17 cellular contexts compared by ENCODE assay signal in the genomic region with DNA sequence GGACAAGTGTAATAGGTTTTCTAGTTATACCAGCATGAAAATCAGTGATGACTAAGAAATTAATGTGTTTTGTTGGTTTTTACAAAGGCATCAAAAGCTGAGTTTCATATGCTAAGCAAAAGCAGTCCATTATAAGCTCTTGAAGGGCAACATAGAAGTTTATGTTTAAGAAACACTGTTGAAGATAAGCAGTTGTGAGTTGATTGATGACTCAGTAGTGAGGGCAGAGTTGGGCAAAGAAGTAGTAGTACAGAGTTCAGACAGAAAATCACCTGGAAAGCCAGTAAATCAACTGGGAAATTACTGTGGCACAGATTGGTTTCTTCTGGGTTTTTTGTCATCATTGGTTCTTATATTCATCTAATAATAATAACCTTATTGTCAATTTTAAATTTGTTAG.
"Had no signal": no experiment of that assay in that cellular context is flagged by ENCODE, and none has a peak within 500 bp of the region (broad histone marks: within the 10 kb centered on the region; RNA-seq: fewer than 3 reads in every experiment).

No MANE protein-coding gene starts in this region.

- H3K9me3 Mint-ChIP-seq: activated naive CD4-positive, alpha-beta T cell treated with anti-CD3 and anti-CD28 coated beads, Interleukin-2, amount 10 ng/mL, durations not matched to agents 7 days and 5 days; activated T-helper 17 cell treated with anti-CD3 and anti-CD28 coated beads, Interleukin-2, amount 50 U/mL, for 72 hours; central memory CD8-positive, alpha-beta T cell; effector memory CD8-positive, alpha-beta T cell; naive thymus-derived CD4-positive, alpha-beta T cell; stimulated activated memory B cell treated with anti-CD40 and anti-IgM and Interleukin-4, amounts not matched to agents 10 μg/mL and 1 μg/mL and 100 μg/mL, for 72 hours had no signal

- H3K4me1 Mint-ChIP-seq: activated naive CD4-positive, alpha-beta T cell treated with anti-CD3 and anti-CD28 coated beads, Interleukin-2, amount 10 ng/mL, durations not matched to agents 7 days and 5 days; activated T-helper 17 cell treated with anti-CD3 and anti-CD28 coated beads, Interleukin-2, amount 50 U/mL, for 72 hours; central memory CD8-positive, alpha-beta T cell; stimulated activated memory B cell treated with anti-CD40 and anti-IgM and Interleukin-4, amounts not matched to agents 10 μg/mL and 1 μg/mL and 100 μg/mL, for 72 hours had no signal

- FAIRE-seq: kidney, pancreas, urothelium cell line had no signal

- DNase-seq: activated naive CD4-positive, alpha-beta T cell treated with anti-CD3 and anti-CD28 coated beads, Interleukin-2, amount 10 ng/mL, durations not matched to agents 7 days and 5 days; adrenal gland; body of pancreas; effector memory CD8-positive, alpha-beta T cell; hippocampal formation; kidney; mammary epithelial cell; naive thymus-derived CD4-positive, alpha-beta T cell; pancreas; stimulated activated CD4-positive, alpha-beta T cell treated with anti-CD3 and anti-CD28 coated beads, Interleukin-2, amount 100 ng/mL, for 48 hours; SW 1271; thyroid gland had no signal

- H3K4me1 ChIP-seq: adrenal gland, body of pancreas, left lung had no signal

- H3K27ac ChIP-seq: adrenal gland, body of pancreas, left lung, pancreas, thyroid gland had no signal

- H3K27me3 ChIP-seq: adrenal gland, body of pancreas, left lung, pancreas, thyroid gland had no signal

- H3K4me3 Mint-ChIP-seq: activated naive CD4-positive, alpha-beta T cell treated with anti-CD3 and anti-CD28 coated beads, Interleukin-2, amount 10 ng/mL, durations not matched to agents 7 days and 5 days; activated T-helper 17 cell treated with anti-CD3 and anti-CD28 coated beads, Interleukin-2, amount 50 U/mL, for 72 hours; central memory CD8-positive, alpha-beta T cell; effector memory CD8-positive, alpha-beta T cell; naive thymus-derived CD4-positive, alpha-beta T cell; stimulated activated memory B cell treated with anti-CD40 and anti-IgM and Interleukin-4, amounts not matched to agents 10 μg/mL and 1 μg/mL and 100 μg/mL, for 72 hours had no signal

- H3K9me3 ChIP-seq: adrenal gland, body of pancreas, left lung, pancreas, thyroid gland had no signal

- H3K27ac Mint-ChIP-seq: activated naive CD4-positive, alpha-beta T cell treated with anti-CD3 and anti-CD28 coated beads, Interleukin-2, amount 10 ng/mL, durations not matched to agents 7 days and 5 days; activated T-helper 17 cell treated with anti-CD3 and anti-CD28 coated beads, Interleukin-2, amount 50 U/mL, for 72 hours; stimulated activated memory B cell treated with anti-CD40 and anti-IgM and Interleukin-4, amounts not matched to agents 10 μg/mL and 1 μg/mL and 100 μg/mL, for 72 hours had no signal

- H3K27me3 Mint-ChIP-seq: activated naive CD4-positive, alpha-beta T cell treated with anti-CD3 and anti-CD28 coated beads, Interleukin-2, amount 10 ng/mL, durations not matched to agents 7 days and 5 days; activated T-helper 17 cell treated with anti-CD3 and anti-CD28 coated beads, Interleukin-2, amount 50 U/mL, for 72 hours; central memory CD8-positive, alpha-beta T cell; effector memory CD8-positive, alpha-beta T cell; naive thymus-derived CD4-positive, alpha-beta T cell; stimulated activated memory B cell treated with anti-CD40 and anti-IgM and Interleukin-4, amounts not matched to agents 10 μg/mL and 1 μg/mL and 100 μg/mL, for 72 hours had no signal

- H3K4me3 ChIP-seq: adrenal gland, body of pancreas, left lung, pancreas, thyroid gland had no signal
